ENCODE assay signal across 20 cellular contexts in genomic region chr2:152583512-152584188, GRCh38.
"Had no signal": no experiment of that assay in that cellular context is flagged by ENCODE, and none has a peak within 500 bp of the region (broad histone marks: within the 10 kb centered on the region; RNA-seq: fewer than 3 reads in every experiment).

No MANE protein-coding gene starts in this region.

- H3K4me3 ChIP-seq: left ventricle myocardium inferior, neural progenitor cell, spleen, thyroid gland had no signal

- H2AFZ ChIP-seq: neural progenitor cell had no signal

- H3K36me3 ChIP-seq: neural progenitor cell, thyroid gland had no signal

- H3K9me3 ChIP-seq: left ventricle myocardium inferior, spleen, thyroid gland had no signal

- H3K9ac ChIP-seq: neural progenitor cell had no signal

- H3K4me2 ChIP-seq: neural progenitor cell had no signal

- DNase-seq: activated CD4-positive, alpha-beta T cell treated with anti-CD3 and anti-CD28 coated beads, Interleukin-2, amount 10 ng/mL, durations not matched to agents 7 days and 5 days; activated CD4-positive, CD25-positive, alpha-beta regulatory T cell treated with anti-CD3 and anti-CD28 coated beads, Interleukin-2, amount 50 U/mL, for 72 hours; activated CD8-positive, alpha-beta memory T cell treated with anti-CD3 and anti-CD28 coated beads, Interleukin-2, amount 10 ng/mL, durations not matched to agents 7 days and 5 days; activated CD8-positive, alpha-beta T cell treated with anti-CD3 and anti-CD28 coated beads for 36 hours; activated gamma-delta T cell treated with Interleukin-2 at 50 U/mL for 16 hours; activated T-cell treated with anti-CD3 and anti-CD28 coated beads for 4 hours; aorta; caudate nucleus; foreskin melanocyte; hypothalamus; left ventricle myocardium inferior; naive thymus-derived CD4-positive, alpha-beta T cell; spleen; stimulated activated CD4-positive, alpha-beta T cell treated with anti-CD3 and anti-CD28 coated beads, Interleukin-4, amount 100 ng/mL, for 1 hour; stimulated activated naive CD4-positive, alpha-beta T cell; T1000; thyroid gland; WERI-Rb-1 had no signal

- H3K27me3 ChIP-seq: neural progenitor cell, spleen, thyroid gland had no signal

- H3K27ac ChIP-seq: epithelial cell of prostate, left ventricle myocardium inferior, neural progenitor cell, spleen, thyroid gland, WERI-Rb-1 had no signal
